11 cellular contexts compared by ENCODE assay signal in the genomic region with DNA sequence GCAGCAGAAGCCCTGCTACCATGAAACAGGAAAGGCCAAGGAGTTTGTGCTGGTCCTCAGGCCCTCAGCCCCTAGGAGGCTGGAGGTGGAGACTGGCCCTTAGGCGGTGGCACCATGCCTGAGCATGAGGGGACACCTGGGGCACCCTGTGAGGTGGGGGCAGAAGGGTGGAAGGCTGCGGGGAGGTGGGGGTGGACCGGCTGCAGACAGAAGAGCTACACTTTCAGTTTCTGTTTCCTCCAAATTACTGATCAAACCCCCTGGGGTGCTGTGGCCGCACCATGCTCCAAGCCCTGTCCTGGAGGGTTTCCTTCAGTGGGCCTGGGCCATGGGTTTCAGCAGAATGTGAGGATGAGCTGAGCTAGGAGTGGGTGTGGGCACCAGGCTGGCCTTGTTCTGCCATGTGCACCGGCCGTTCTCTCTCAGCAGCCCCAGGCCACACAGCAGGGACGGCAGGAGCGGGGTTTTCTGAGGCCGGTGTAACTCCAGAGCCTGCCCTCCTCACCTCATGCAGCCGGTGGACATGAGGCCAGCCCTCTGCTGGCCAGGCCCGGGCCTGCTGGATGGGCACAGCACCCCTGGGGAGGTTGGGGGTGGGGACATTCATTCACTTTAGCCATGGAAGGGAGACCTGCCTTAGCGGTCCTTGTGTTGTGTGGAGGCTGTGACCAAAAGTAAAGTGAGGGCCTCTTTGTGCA. TPM values are rescaled to one million over a fixed set of nuclear protein-coding genes. Genes with fewer than 3 reads are reported as not detected.
DNase-seq lines count a peak whose midpoint lies in the region; ATAC-seq and TF ChIP-seq lines count a peak whose summit lies in the region.
"Had no signal": no experiment of that assay in that cellular context is flagged by ENCODE, and none has a peak within 500 bp of the region (broad histone marks: within the 10 kb centered on the region; RNA-seq: fewer than 3 reads in every experiment).

No MANE protein-coding gene starts in this region.

- TF ChIP-seq CTCF in HCT116 (IDR thresholded peaks at IDR 0.05 in 2 of 3, conservative IDR thresholded peaks at IDR 0.05 in 1 of 3; ENCODE audit: borderline replicate concordance in 1 of 3, insufficient read depth in 1 of 3, low read depth in 2 of 3, low read length in 2 of 3) = peak in 2 of 3 experiments; percentile 33 to 38; a peak in 3 of 6 replicates
- TF ChIP-seq CTCF in WERI-Rb-1 (IDR thresholded peaks at IDR 0.05; ENCODE audit: low read depth, low read length) = peak; percentile 52
- TF ChIP-seq CTCF in mammary epithelial cell (conservative IDR thresholded peaks at IDR 0.05 in 1 of 2, IDR thresholded peaks at IDR 0.05 in 1 of 2; ENCODE audit: extremely low read depth in 1 of 2, insufficient read depth in 1 of 2, low read depth in 1 of 2, low read length in 2 of 2) = peak in 1 of 2 donors; percentile 12

- DNase-seq in T-helper 1 cell = no peak
- no peak for DNase-seq in HCT116 (ENCODE audit: low read depth, low spot score)
- DNase-seq in WERI-Rb-1 = no peak
- DNase-seq in naive thymus-derived CD8-positive, alpha-beta T cell = no peak
- DNase-seq in SHP77 treated with DMSO at 0.1 percent for 48 hours (lab: John Stamatoyannopoulos, UW) = no peak
- DNase-seq in mammary epithelial cell = no peak
- DNase-seq: cerebellar nuclear complex, NCI-H524 treated with DMSO at 0.1 percent for 48 hours, ovary had no signal

- no peaks in the 10 kb centered on the region for H4K20me1 ChIP-seq in HCT116 (ENCODE audit: insufficient read depth)
- H4K20me1 ChIP-seq in mammary epithelial cell (ENCODE audit: insufficient read depth, low read length) = no peaks in the 10 kb centered on the region

- H3K36me3 Mint-ChIP-seq in T-helper 1 cell treated with Interleukin-12 subunit alpha and Interleukin-12 subunit beta and Interleukin-4 antibody, amounts not matched to agents 30 μg/mL and 1 μg/mL, for 36 hours (ENCODE audit: low read depth) = no peaks in the 10 kb centered on the region
- peaks cover 0 to 3% (median 0%) of the 10 kb centered on the region in 3 donors for H3K36me3 Mint-ChIP-seq in naive thymus-derived CD8-positive, alpha-beta T cell

- RAD21 ChIA-PET in HCT116 (lab: Charles Lee; ENCODE audit: low non-redundant PET in 1 of 2, low total read pairs in 2 of 2, uncharacterized antibody in 2 of 2, unreplicated experiment in 2 of 2) = no interaction called here

- no peaks in the 10 kb centered on the region for H3K9me2 ChIP-seq in HCT116 (ENCODE audit: insufficient read depth)

- H3K27ac Mint-ChIP-seq in T-helper 1 cell treated with Interleukin-12 subunit alpha and Interleukin-12 subunit beta and Interleukin-4 antibody, amounts not matched to agents 30 μg/mL and 1 μg/mL, for 36 hours = peak overlapping the region; percentile 26
- peak overlapping the region in 7 of 10 donors; percentile 31 to 90 (median 66) for H3K27ac Mint-ChIP-seq in naive thymus-derived CD8-positive, alpha-beta T cell

- in situ Hi-C loops in mammary epithelial cell (cut with MboI; ENCODE audit: low sequenced_read_pairs in 2 of 2) = loop anchor here in 1 of 2 donors (25.0 kb wide), 1 partner anchor 181 kb away; no protein-coding TSS in a partner anchor

- TF ChIP-seq POLR2A in HCT116 (IDR thresholded peaks at IDR 0.05; ENCODE audit: borderline replicate concordance, extremely low read depth, insufficient read depth, insufficient read length) = no peak

- H3K4me3 ChIP-seq in HCT116 (replicated peaks in 1 of 2; ENCODE audit: low read depth in 1 of 2, low read length in 2 of 2) = no peak overlapping the region
- H3K4me3 ChIP-seq in WERI-Rb-1 (ENCODE audit: low read depth, low read length) = no peak overlapping the region
- no peak overlapping the region for H3K4me3 ChIP-seq in mammary epithelial cell (replicated peaks in 1 of 3; ENCODE audit: insufficient read depth in 1 of 3, low read depth in 2 of 3, low read length in 3 of 3)
- H3K4me3 ChIP-seq: ovary had no signal

- dilution Hi-C loops in mammary epithelial cell (cut with HindIII; ENCODE audit: low sequenced_read_pairs) = no loop called here

- no peak overlapping the region for H3K4me2 ChIP-seq in HCT116 (ENCODE audit: low read length)
- H3K4me2 ChIP-seq in mammary epithelial cell (ENCODE audit: insufficient read depth, low read depth, low read length) = no peak overlapping the region

- no peaks in the 10 kb centered on the region for H3K27me3 Mint-ChIP-seq in T-helper 1 cell treated with Interleukin-12 subunit alpha and Interleukin-12 subunit beta and Interleukin-4 antibody, amounts not matched to agents 30 μg/mL and 1 μg/mL, for 36 hours (ENCODE audit: low read depth)
- H3K27me3 Mint-ChIP-seq in naive thymus-derived CD8-positive, alpha-beta T cell = no peaks in the 10 kb centered on the region

- H3K4me3 Mint-ChIP-seq in T-helper 1 cell treated with Interleukin-12 subunit alpha and Interleukin-12 subunit beta and Interleukin-4 antibody, amounts not matched to agents 30 μg/mL and 1 μg/mL, for 36 hours = no peak overlapping the region
- H3K4me3 Mint-ChIP-seq in naive thymus-derived CD8-positive, alpha-beta T cell = peak overlapping the region in 9 of 10 donors; percentile 18 to 50 (median 45)

- ATAC-seq in HCT116 (no peak), HG02970 (IDR thresholded peaks at IDR 0.05; ENCODE audit: low FRiP score, unreplicated experiment) (no peak)
- no peak for ATAC-seq in naive thymus-derived CD8-positive, alpha-beta T cell

- H3K27me3 ChIP-seq in HCT116 (ENCODE audit: insufficient read depth, low read length) (no peaks in the 10 kb centered on the region), WERI-Rb-1 (ENCODE audit: insufficient read depth, low read depth, severe bottlenecking) (no peaks in the 10 kb centered on the region), mammary epithelial cell (ENCODE audit: insufficient read depth, low read length) (no peaks in the 10 kb centered on the region)
- H3K27me3 ChIP-seq: ovary had no signal

- H2AFZ ChIP-seq in HCT116 (ENCODE audit: low read depth, low read length, poor library complexity, severe bottlenecking) (no peak overlapping the region), mammary epithelial cell (ENCODE audit: low read depth, low read length) (no peak overlapping the region)

- no peaks in the 10 kb centered on the region for H3K79me2 ChIP-seq in HCT116 (ENCODE audit: insufficient read depth, low read length)
- no peaks in the 10 kb centered on the region for H3K79me2 ChIP-seq in mammary epithelial cell (ENCODE audit: insufficient read depth, low read length)

- H3K9me3 Mint-ChIP-seq in T-helper 1 cell treated with Interleukin-12 subunit alpha and Interleukin-12 subunit beta and Interleukin-4 antibody, amounts not matched to agents 30 μg/mL and 1 μg/mL, for 36 hours = no peaks in the 10 kb centered on the region
- no peaks in the 10 kb centered on the region for H3K9me3 Mint-ChIP-seq in naive thymus-derived CD8-positive, alpha-beta T cell

- TF ChIP-seq RAD21 in HCT116 (IDR thresholded peaks at IDR 0.05; ENCODE audit: low read depth) = no peak

- H3K9ac ChIP-seq in HCT116 (ENCODE audit: low read length) (no peak overlapping the region), mammary epithelial cell (ENCODE audit: insufficient read depth, low read length) (no peak overlapping the region)

- intact Hi-C loops in HCT116 (cut with micrococcal nuclease) = no loop called here
- intact Hi-C loops in mammary epithelial cell (cut with micrococcal nuclease) = no loop called here

- H3K9me3 ChIP-seq in HCT116 (ENCODE audit: control insufficient read depth in 1 of 2, insufficient read depth in 1 of 2, low read depth in 1 of 2, low read length in 2 of 2) = no peaks in the 10 kb centered on the region
- no peaks in the 10 kb centered on the region for H3K9me3 ChIP-seq in WERI-Rb-1 (ENCODE audit: severe bottlenecking)
- no peaks in the 10 kb centered on the region for H3K9me3 ChIP-seq in mammary epithelial cell (replicated peaks; ENCODE audit: insufficient read depth, low read length)
- H3K9me3 ChIP-seq: ovary had no signal

- H3K4me1 ChIP-seq in HCT116 (ENCODE audit: control insufficient read depth in 1 of 2, insufficient read depth in 2 of 2, low read length in 2 of 2) = peaks cover 0 to 12% of the 10 kb centered on the region in 2 experiments; a peak in 2 of 4 replicates
- no peaks in the 10 kb centered on the region for H3K4me1 ChIP-seq in mammary epithelial cell (ENCODE audit: insufficient read depth, low read length)

- BruUV-seq in HCT116 (replicated peaks; lab: Mats Ljungman, UMichigan) (no TSS peak), mammary epithelial cell (replicated peaks; lab: Mats Ljungman, UMichigan) (no TSS peak)

- WGBS in mammary epithelial cell (ENCODE audit: low coverage, missing lambda C conversion rate) = 73% methylated on average over 8 of the region's 12 CpGs

- CTCF ChIA-PET in HCT116 (lab: Charles Lee) (no interaction called here), mammary epithelial cell (lab: Charles Lee; ENCODE audit: low non-redundant PET) (no interaction called here)

- H3K27ac ChIP-seq in HCT116 (ENCODE audit: low read depth, low read length) = no peak overlapping the region
- H3K27ac ChIP-seq in WERI-Rb-1 = no peak overlapping the region
- no peak overlapping the region for H3K27ac ChIP-seq in mammary epithelial cell (ENCODE audit: insufficient read depth, low read depth, low read length)
- H3K27ac ChIP-seq: ovary had no signal

- POLR2A ChIA-PET in HCT116 (lab: Charles Lee) = no interaction called here
- POLR2A ChIA-PET in naive thymus-derived CD8-positive, alpha-beta T cell (lab: Charles Lee) = no interaction called here

- no peaks in the 10 kb centered on the region for H3K36me3 ChIP-seq in HCT116 (ENCODE audit: control insufficient read depth in 1 of 2, insufficient read depth in 2 of 2, low read length in 2 of 2)
- H3K36me3 ChIP-seq in WERI-Rb-1 = no peaks in the 10 kb centered on the region
- no peaks in the 10 kb centered on the region for H3K36me3 ChIP-seq in mammary epithelial cell (ENCODE audit: insufficient read depth, low read length)
- H3K36me3 ChIP-seq: ovary had no signal

- peaks cover 16% of the 10 kb centered on the region for H3K4me1 Mint-ChIP-seq in T-helper 1 cell treated with Interleukin-12 subunit alpha and Interleukin-12 subunit beta and Interleukin-4 antibody, amounts not matched to agents 30 μg/mL and 1 μg/mL, for 36 hours (ENCODE audit: low read depth)
- peaks cover 7 to 26% (median 19%) of the 10 kb centered on the region in 4 donors for H3K4me1 Mint-ChIP-seq in naive thymus-derived CD8-positive, alpha-beta T cell

TF ChIP-seq in HCT116, 20 proteins besides CTCF, POLR2A, EP300 and RAD21 (continues in another document):
- no peak for TF ChIP-seq CEBPB (IDR thresholded peaks at IDR 0.05; ENCODE audit: low read depth)

RNA-seq across cellular contexts. Expression of a gene that starts 51.5 kb away (rescaled TPM):
- total RNA-seq in HCT116 (2021; ENCODE audit: unreplicated experiment) (94.8 TPM), mammary epithelial cell (100 to 1,000 TPM in 1 of 2 donors, 10 to 100 TPM in 1; 72.1 to 130 TPM)
- 62.8 and 70.7 TPM in 2 replicates for polyA plus RNA-seq in HCT116 (2012)
- 10 to 100 TPM; 44.2 to 48.6 TPM for total RNA-seq in naive thymus-derived CD8-positive, alpha-beta T cell
- 10 to 100 TPM; 63.0 to 70.7 (median 65.7) TPM for polyA plus RNA-seq in naive thymus-derived CD8-positive, alpha-beta T cell
- 64.8 TPM for polyA plus RNA-seq in mammary epithelial cell
- 97.6 TPM for polyA minus RNA-seq in mammary epithelial cell

RNA-seq across cellular contexts. Expression of a gene that starts 52.7 kb away (rescaled TPM):
- total RNA-seq in HCT116 (2021; ENCODE audit: unreplicated experiment) (1.9 TPM), mammary epithelial cell (under 1 TPM; 0.26 to 0.33 TPM)
- 0.40 and 0.46 TPM in 2 replicates for polyA plus RNA-seq in HCT116 (2012)
- under 1 TPM; 0.11 to 0.18 TPM for total RNA-seq in naive thymus-derived CD8-positive, alpha-beta T cell
- polyA plus RNA-seq in naive thymus-derived CD8-positive, alpha-beta T cell = under 1 TPM; 0.08 to 0.11 (median 0.10) TPM
- polyA plus RNA-seq in mammary epithelial cell = not detected
- polyA minus RNA-seq in mammary epithelial cell = not detected
